ENCODE assay signal across 9 cellular contexts in the genomic region with DNA sequence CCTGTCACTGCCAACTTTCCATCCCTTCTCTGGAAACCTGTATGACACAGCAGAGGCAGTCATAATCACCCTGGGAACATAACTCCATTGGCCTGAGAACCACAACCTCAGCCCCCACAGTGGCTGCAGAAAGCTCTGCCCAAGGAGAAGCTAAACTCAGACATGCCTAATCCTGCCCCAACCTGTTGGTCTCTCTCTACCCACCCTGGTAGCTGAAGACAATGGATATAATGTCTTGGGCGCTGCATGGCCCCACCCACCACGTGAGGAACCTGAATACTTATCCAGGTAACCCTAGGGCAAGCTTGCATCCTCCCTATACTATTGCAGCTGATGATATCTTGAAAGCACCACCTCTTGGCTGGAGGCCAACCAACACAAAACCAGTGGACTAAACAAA.
"Had no signal": no experiment of that assay in that cellular context is flagged by ENCODE, and none has a peak within 500 bp of the region (broad histone marks: within the 10 kb centered on the region; RNA-seq: fewer than 3 reads in every experiment).

No MANE protein-coding gene starts in this region.

- H3K36me3 Mint-ChIP-seq: IgD-negative memory B cell had no signal

- H3K4me3 ChIP-seq: GM23248, HAP-1 had no signal

- H3K4me1 ChIP-seq: HAP-1 had no signal

- H2AFZ ChIP-seq: GM23248 had no signal

- H3K9ac ChIP-seq: GM23248 had no signal

- H3K9me3 ChIP-seq: HAP-1 had no signal

- DNase-seq: GM23248, GOT3, H7, HFFc6 had no signal

- H3K4me3 Mint-ChIP-seq: HFFc6, IgD-negative memory B cell had no signal

- H3K27me3 Mint-ChIP-seq: IgD-negative memory B cell had no signal

- H3K27ac ChIP-seq: GM23248, HL-60 had no signal

- H3K4me1 Mint-ChIP-seq: IgD-negative memory B cell had no signal

- H3K27ac Mint-ChIP-seq: HFFc6, IgD-negative memory B cell had no signal

- H3K36me3 ChIP-seq: HAP-1 had no signal

- ATAC-seq: HCT116, HepG2 had no signal
